ENCODE assay signal across 24 cellular contexts in the genomic region with DNA sequence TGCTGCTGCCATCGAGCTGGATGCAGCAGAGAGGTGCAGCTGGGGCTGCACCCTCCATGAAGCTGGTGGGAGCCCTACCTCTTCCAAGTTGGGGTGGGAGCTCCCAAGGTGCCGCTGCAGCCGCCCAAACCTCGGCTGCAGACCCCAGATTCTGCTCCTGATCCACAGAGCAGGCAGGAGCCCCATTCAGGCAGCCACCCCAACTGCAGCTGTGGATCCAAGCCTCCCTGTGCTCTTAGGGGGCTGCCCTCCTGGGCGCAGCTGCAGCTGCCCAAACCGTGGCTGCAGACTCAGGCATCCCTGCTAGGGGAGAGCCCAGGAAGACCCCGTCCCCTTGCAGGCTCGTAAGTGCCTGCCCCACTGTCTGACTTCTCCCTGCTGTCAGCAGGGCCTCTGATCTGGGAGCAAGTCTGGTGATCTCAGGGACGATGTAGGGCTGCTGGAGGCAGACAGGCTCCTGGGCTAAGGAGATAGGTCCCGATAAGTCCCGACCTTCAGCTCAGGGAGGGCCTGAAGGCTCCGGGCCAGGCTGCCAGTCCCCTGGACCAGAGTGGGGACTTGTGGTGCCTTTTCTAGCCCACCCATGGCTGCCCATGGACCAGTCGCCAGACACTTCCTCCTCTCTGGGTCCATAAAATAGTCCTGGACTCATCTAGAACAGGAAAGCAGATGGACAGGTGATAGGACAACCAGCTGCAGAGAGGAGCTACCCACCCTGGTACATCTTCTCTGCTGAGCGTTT.
"Had no signal": no experiment of that assay in that cellular context is flagged by ENCODE, and none has a peak within 500 bp of the region (broad histone marks: within the 10 kb centered on the region; RNA-seq: fewer than 3 reads in every experiment).

No MANE protein-coding gene starts in this region.

- H3K27ac ChIP-seq: coronary artery, esophagus muscularis mucosa, foreskin keratinocyte, gastroesophageal sphincter, hepatocyte, pancreas, suprapubic skin, vagina had no signal

- H3K4me3 ChIP-seq: coronary artery, esophagus muscularis mucosa, gastroesophageal sphincter, heart left ventricle, hepatocyte, mucosa of descending colon, pancreas, suprapubic skin, transverse colon, vagina had no signal

- H3K9me3 ChIP-seq: esophagus muscularis mucosa, gastroesophageal sphincter, heart left ventricle, mucosa of descending colon, pancreas, suprapubic skin, transverse colon, vagina had no signal

- H3K36me3 Mint-ChIP-seq: mesothelial cell of epicardium, naive B cell had no signal

- H3K27me3 ChIP-seq: esophagus muscularis mucosa, foreskin keratinocyte, heart left ventricle, hepatocyte, pancreas, suprapubic skin, transverse colon, vagina had no signal

- H3K27me3 Mint-ChIP-seq: naive B cell; progenitor cell of endocrine pancreas; stimulated activated naive CD8-positive, alpha-beta T cell treated with anti-CD3 and anti-CD28 coated beads, Interleukin-15, amount 100 ng/mL, for 72 hours had no signal

- H3K79me2 ChIP-seq: hepatocyte had no signal

- H3K27ac Mint-ChIP-seq: naive B cell; nephron progenitor cell; progenitor cell of endocrine pancreas; stimulated activated naive CD8-positive, alpha-beta T cell treated with anti-CD3 and anti-CD28 coated beads, Interleukin-15, amount 100 ng/mL, for 72 hours had no signal

- H3K4me1 Mint-ChIP-seq: naive B cell; nephron progenitor cell; stimulated activated naive CD8-positive, alpha-beta T cell treated with anti-CD3 and anti-CD28 coated beads, Interleukin-15, amount 100 ng/mL, for 72 hours had no signal

- DNase-seq: dermis blood vessel endothelial cell; effector memory CD4-positive, alpha-beta T cell; foreskin keratinocyte; heart left ventricle; kidney glomerular epithelial cell; mesenchymal stem cell; mucosa of descending colon; naive B cell; nephron progenitor cell; occipital lobe; stimulated activated CD4-positive, alpha-beta T cell treated with anti-CD3 and anti-CD28 coated beads, Interleukin-4, amount 100 ng/mL, for 4 hours; stimulated activated naive CD4-positive, alpha-beta T cell; stimulated activated naive CD8-positive, alpha-beta T cell treated with anti-CD3 and anti-CD28 coated beads, Interleukin-15, amount 100 ng/mL, for 72 hours; transverse colon had no signal

- H3K36me3 ChIP-seq: esophagus muscularis mucosa, gastroesophageal sphincter, heart left ventricle, pancreas, suprapubic skin, transverse colon, vagina had no signal

- H3K4me3 Mint-ChIP-seq: mesothelial cell of epicardium; naive B cell; nephron progenitor cell; stimulated activated naive CD8-positive, alpha-beta T cell treated with anti-CD3 and anti-CD28 coated beads, Interleukin-15, amount 100 ng/mL, for 72 hours had no signal

- H3K4me1 ChIP-seq: esophagus muscularis mucosa, foreskin keratinocyte, gastroesophageal sphincter, suprapubic skin, transverse colon, vagina had no signal

- ATAC-seq: foreskin keratinocyte; gastroesophageal sphincter; sciatic nerve; stimulated activated naive CD8-positive, alpha-beta T cell treated with anti-CD3 and anti-CD28 coated beads, Interleukin-15, amount 100 ng/mL, for 72 hours had no signal

- H3K9me3 Mint-ChIP-seq: mesothelial cell of epicardium; naive B cell; stimulated activated naive CD8-positive, alpha-beta T cell treated with anti-CD3 and anti-CD28 coated beads, Interleukin-15, amount 100 ng/mL, for 72 hours had no signal
